ENCODE assay signal across 1 cellular context in the genomic region with DNA sequence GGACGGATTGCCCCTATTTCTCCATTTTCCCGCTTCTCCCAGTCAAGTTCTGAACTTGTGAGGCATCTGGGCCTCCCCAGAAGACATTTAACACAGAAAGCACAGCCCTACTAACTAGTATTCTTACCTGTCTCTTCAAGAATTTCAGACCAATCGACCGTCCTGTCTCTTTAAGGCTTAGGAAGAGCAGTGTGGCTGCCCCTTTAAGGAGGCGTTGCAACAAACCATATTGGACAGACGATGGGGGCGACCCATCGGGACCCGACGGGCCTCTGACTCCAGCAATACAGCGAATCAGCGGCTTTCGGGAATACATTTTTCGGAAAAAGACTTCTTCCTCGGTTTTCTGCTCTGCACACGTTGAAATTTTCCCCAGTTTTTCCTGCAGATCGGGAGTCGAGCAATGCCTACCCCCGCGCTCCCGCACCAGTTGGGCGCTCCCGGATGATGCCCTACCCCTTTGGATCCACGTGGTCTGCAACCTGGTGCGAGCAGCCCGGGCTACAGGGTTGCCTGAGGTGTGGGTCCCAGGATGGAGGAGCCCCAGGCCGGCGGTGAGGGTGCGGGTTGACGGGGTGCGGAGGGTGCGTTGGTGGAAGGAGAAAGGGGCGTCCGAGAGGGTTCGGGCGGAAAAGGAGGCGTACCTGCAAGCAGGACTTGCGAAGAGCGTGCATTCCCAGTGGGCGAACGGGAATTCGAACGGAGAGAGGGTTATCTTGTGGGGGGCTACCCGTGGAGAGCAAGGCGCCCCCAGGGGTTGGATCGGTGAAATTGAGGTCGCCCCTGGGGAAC.
A peak's percentile ranks its signal among the peaks of the same experiment; 100 is the strongest.
TF ChIP-seq lines count a peak whose summit lies in the region.

A gene with protein sequence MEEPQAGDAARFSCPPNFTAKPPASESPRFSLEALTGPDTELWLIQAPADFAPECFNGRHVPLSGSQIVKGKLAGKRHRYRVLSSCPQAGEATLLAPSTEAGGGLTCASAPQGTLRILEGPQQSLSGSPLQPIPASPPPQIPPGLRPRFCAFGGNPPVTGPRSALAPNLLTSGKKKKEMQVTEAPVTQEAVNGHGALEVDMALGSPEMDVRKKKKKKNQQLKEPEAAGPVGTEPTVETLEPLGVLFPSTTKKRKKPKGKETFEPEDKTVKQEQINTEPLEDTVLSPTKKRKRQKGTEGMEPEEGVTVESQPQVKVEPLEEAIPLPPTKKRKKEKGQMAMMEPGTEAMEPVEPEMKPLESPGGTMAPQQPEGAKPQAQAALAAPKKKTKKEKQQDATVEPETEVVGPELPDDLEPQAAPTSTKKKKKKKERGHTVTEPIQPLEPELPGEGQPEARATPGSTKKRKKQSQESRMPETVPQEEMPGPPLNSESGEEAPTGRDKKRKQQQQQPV (plus strand): TSS at position 480 of the 792 bp plus-strand sequence. CDS start 53 bp downstream, at position 533.

TF ChIP-seq in HepG2, 621 proteins besides CTCF, POLR2A, EP300 and RAD21 (continued from another document and continues in another):
- TF ChIP-seq, protein P1, sequence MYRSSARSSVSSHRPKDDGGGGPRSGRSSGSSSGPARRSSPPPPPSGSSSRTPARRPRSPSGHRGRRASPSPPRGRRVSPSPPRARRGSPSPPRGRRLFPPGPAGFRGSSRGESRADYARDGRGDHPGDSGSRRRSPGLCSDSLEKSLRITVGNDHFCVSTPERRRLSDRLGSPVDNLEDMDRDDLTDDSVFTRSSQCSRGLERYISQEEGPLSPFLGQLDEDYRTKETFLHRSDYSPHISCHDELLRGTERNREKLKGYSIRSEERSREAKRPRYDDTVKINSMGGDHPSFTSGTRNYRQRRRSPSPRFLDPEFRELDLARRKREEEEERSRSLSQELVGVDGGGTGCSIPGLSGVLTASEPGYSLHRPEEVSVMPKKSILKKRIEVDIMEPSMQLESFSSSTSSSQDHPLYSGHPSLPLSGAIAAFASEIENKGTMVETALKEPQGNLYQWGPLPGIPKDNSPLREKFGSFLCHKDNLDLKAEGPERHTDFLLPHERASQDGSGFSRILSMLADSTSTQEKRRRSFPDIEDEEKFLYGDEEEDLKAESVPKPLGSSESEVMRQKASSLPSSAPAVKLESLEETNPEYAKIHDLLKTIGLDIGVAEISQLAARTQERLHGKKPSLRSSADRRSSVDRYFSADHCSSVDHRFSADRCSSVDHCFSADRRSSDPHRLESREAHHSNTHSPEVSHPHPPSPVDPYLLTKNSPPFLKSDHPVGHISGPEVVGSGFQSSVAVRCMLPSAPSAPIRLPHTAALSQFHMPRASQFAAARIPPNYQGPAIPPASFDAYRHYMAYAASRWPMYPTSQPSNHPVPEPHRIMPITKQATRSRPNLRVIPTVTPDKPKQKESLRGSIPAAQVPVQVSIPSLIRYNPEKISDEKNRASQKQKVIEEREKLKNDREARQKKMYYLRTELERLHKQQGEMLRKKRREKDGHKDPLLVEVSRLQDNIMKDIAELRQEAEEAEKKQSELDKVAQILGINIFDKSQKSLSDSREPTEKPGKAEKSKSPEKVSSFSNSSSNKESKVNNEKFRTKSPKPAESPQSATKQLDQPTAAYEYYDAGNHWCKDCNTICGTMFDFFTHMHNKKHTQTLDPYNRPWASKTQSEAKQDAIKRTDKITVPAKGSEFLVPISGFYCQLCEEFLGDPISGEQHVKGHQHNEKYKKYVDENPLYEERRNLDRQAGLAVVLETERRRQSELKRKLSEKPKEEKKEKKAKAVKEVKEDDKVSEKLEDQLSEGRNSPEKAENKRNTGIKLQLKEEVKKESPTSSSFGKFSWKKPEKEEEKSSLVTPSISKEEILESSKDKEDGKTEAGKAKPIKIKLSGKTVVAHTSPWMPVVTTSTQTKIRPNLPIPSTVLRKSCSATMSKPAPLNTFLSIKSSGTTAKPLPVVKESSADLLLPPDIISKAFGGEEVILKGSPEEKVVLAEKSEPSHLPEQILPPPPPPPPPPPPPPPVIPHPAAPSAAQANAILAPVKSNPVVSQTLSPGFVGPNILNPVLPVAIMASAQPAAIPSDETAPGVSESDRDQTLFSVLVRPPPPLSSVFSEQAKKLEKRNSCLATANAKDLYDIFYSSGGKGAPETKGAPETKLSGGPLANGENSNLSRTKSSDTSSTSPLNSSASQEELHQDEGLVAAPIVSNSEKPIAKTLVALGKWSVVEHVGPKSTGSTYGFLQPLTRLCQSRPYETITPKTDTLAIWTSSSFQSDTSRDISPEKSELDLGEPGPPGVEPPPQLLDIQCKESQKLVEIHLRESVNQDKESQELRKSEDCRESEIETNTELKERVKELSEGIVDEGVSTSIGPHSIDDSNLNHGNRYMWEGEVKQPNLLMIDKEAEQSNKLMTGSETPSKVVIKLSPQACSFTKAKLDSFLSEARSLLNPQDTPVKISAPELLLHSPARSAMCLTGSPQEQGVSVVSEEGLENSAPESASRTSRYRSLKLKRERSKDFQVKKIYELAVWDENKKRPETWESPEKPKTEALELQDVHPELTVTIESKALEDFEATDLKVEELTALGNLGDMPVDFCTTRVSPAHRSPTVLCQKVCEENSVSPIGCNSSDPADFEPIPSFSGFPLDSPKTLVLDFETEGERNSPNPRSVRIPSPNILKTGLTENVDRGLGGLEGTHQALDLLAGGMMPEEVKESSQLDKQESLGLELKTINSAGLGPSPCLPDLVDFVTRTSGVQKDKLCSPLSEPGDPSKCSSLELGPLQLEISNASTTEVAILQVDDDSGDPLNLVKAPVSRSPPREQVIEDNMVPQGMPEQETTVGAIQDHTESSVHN (CRISPR knock-in tag; IDR thresholded peaks at IDR 0.05) = no peak
- TF ChIP-seq MAFF (IDR thresholded peaks at IDR 0.05; ENCODE audit: low read depth, low read length) = no peak
- peak; percentile 42; the same call in 1 of the 2 replicates for TF ChIP-seq YEATS2 (CRISPR knock-in tag; IDR thresholded peaks at IDR 0.05; ENCODE audit: borderline replicate concordance)
- TF ChIP-seq PHF8 (CRISPR knock-in tag; IDR thresholded peaks at IDR 0.05) = peak; percentile 69
- no peak for TF ChIP-seq HDAC6 (IDR thresholded peaks at IDR 0.05; ENCODE audit: low read depth, low read length)
- no peak for TF ChIP-seq HOXA5 (CRISPR knock-in tag; IDR thresholded peaks at IDR 0.05)
- TF ChIP-seq ZNF577 (CRISPR knock-in tag; IDR thresholded peaks at IDR 0.05; ENCODE audit: borderline replicate concordance, low read depth) = 0 out of 2 replicates have a peak, but pooled peaks have one; percentile 64
- TF ChIP-seq GATA4 (IDR thresholded peaks at IDR 0.05; ENCODE audit: borderline replicate concordance, low read depth) = no peak
- TF ChIP-seq, protein P2, sequence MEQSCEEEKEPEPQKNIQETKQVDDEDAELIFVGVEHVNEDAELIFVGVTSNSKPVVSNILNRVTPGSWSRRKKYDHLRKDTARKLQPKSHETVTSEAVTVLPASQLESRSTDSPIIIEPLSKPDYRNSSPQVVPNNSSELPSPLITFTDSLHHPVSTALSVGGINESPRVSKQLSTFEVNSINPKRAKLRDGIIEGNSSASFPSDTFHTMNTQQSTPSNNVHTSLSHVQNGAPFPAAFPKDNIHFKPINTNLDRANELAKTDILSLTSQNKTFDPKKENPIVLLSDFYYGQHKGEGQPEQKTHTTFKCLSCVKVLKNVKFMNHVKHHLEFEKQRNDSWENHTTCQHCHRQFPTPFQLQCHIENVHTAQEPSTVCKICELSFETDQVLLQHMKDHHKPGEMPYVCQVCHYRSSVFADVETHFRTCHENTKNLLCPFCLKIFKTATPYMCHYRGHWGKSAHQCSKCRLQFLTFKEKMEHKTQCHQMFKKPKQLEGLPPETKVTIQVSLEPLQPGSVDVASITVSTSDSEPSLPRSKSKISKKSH (CRISPR knock-in tag; IDR thresholded peaks at IDR 0.05; ENCODE audit: borderline replicate concordance) = no peak
- TF ChIP-seq ZNF552 (CRISPR knock-in tag; IDR thresholded peaks at IDR 0.05; ENCODE audit: borderline replicate concordance) = no peak
- no peak for TF ChIP-seq ZFP1 (CRISPR knock-in tag; IDR thresholded peaks at IDR 0.05)
- no peak for TF ChIP-seq PTBP1 (IDR thresholded peaks at IDR 0.05; ENCODE audit: low read depth, low read length, poor library complexity, severe bottlenecking)
- no peak for TF ChIP-seq ELF1 (CRISPR knock-in tag; IDR thresholded peaks at IDR 0.05)
- TF ChIP-seq SOX13 (IDR thresholded peaks at IDR 0.05) = no peak
- no peak for TF ChIP-seq SOX13 (CRISPR knock-in tag; conservative IDR thresholded peaks at IDR 0.05 in 1 of 2, IDR thresholded peaks at IDR 0.05 in 1 of 2)
- peak; percentile 86 for TF ChIP-seq ZNF891 (CRISPR knock-in tag; IDR thresholded peaks at IDR 0.05)
- peak; percentile 43; the same call in 1 of the 2 replicates for TF ChIP-seq ZNF543 (CRISPR knock-in tag; IDR thresholded peaks at IDR 0.05)
- peak; percentile 31; the same call in 1 of the 2 replicates for TF ChIP-seq FOXC1 (CRISPR knock-in tag; IDR thresholded peaks at IDR 0.05; ENCODE audit: borderline replicate concordance)
- no peak for TF ChIP-seq ZMAT5 (CRISPR knock-in tag; IDR thresholded peaks at IDR 0.05; ENCODE audit: borderline replicate concordance, low read depth)
- no peak for TF ChIP-seq ZBTB42 (CRISPR knock-in tag; IDR thresholded peaks at IDR 0.05)
- 0 out of 2 replicates have a peak, but pooled peaks have one; percentile 23 for TF ChIP-seq CEBPG (CRISPR knock-in tag; IDR thresholded peaks at IDR 0.05)
- 0 out of 2 replicates have a peak, but pooled peaks have one; percentile 13 for TF ChIP-seq ZNF773 (CRISPR knock-in tag; IDR thresholded peaks at IDR 0.05; ENCODE audit: borderline replicate concordance)
- peak; percentile 41; the same call in 1 of the 2 replicates for TF ChIP-seq ZNF570 (CRISPR knock-in tag; IDR thresholded peaks at IDR 0.05; ENCODE audit: borderline replicate concordance)
- TF ChIP-seq GMEB1 (CRISPR knock-in tag; IDR thresholded peaks at IDR 0.05; ENCODE audit: borderline replicate concordance) = peak; percentile 33; the same call in 1 of the 2 replicates
- TF ChIP-seq PRDM4 (CRISPR knock-in tag; IDR thresholded peaks at IDR 0.05; ENCODE audit: borderline replicate concordance) = no peak
- TF ChIP-seq ZNF709 (CRISPR knock-in tag; IDR thresholded peaks at IDR 0.05) = 0 out of 2 replicates have a peak, but pooled peaks have one; percentile 38
- no peak for TF ChIP-seq KLF15 (CRISPR knock-in tag; IDR thresholded peaks at IDR 0.05; ENCODE audit: borderline replicate concordance)
- TF ChIP-seq SAP130 (CRISPR knock-in tag; IDR thresholded peaks at IDR 0.05; ENCODE audit: low read depth) = peak; percentile 99
- peak; percentile 18; the same call in 1 of the 2 replicates for TF ChIP-seq ZBTB7B (CRISPR knock-in tag; IDR thresholded peaks at IDR 0.05)
- no peak for TF ChIP-seq ZNF234 (CRISPR knock-in tag; conservative IDR thresholded peaks at IDR 0.05)
- TF ChIP-seq MXD4 (CRISPR knock-in tag; IDR thresholded peaks at IDR 0.05) = peak; percentile 99
- TF ChIP-seq SMAD1 (CRISPR knock-in tag; IDR thresholded peaks at IDR 0.05; ENCODE audit: borderline replicate concordance, low read depth) = no peak
- TF ChIP-seq, protein P3, sequence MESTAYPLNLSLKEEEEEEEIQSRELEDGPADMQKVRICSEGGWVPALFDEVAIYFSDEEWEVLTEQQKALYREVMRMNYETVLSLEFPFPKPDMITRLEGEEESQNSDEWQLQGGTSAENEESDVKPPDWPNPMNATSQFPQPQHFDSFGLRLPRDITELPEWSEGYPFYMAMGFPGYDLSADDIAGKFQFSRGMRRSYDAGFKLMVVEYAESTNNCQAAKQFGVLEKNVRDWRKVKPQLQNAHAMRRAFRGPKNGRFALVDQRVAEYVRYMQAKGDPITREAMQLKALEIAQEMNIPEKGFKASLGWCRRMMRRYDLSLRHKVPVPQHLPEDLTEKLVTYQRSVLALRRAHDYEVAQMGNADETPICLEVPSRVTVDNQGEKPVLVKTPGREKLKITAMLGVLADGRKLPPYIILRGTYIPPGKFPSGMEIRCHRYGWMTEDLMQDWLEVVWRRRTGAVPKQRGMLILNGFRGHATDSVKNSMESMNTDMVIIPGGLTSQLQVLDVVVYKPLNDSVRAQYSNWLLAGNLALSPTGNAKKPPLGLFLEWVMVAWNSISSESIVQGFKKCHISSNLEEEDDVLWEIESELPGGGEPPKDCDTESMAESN (CRISPR knock-in tag; conservative IDR thresholded peaks at IDR 0.05) = peak; percentile 68
- no peak for TF ChIP-seq ZNF644 (CRISPR knock-in tag; IDR thresholded peaks at IDR 0.05; ENCODE audit: low read depth)
- TF ChIP-seq, protein P4, sequence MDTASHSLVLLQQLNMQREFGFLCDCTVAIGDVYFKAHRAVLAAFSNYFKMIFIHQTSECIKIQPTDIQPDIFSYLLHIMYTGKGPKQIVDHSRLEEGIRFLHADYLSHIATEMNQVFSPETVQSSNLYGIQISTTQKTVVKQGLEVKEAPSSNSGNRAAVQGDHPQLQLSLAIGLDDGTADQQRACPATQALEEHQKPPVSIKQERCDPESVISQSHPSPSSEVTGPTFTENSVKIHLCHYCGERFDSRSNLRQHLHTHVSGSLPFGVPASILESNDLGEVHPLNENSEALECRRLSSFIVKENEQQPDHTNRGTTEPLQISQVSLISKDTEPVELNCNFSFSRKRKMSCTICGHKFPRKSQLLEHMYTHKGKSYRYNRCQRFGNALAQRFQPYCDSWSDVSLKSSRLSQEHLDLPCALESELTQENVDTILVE (CRISPR knock-in tag; IDR thresholded peaks at IDR 0.05) = no peak; the same call in 1 of the 2 replicates
- TF ChIP-seq MIER3 (CRISPR knock-in tag; IDR thresholded peaks at IDR 0.05; ENCODE audit: borderline replicate concordance) = no peak
- TF ChIP-seq SP5 (CRISPR knock-in tag; IDR thresholded peaks at IDR 0.05; ENCODE audit: borderline replicate concordance, low read depth) = 0 out of 2 replicates have a peak, but pooled peaks have one; percentile 12
